ENCODE assay signal across 1 cellular context in the genomic region with DNA sequence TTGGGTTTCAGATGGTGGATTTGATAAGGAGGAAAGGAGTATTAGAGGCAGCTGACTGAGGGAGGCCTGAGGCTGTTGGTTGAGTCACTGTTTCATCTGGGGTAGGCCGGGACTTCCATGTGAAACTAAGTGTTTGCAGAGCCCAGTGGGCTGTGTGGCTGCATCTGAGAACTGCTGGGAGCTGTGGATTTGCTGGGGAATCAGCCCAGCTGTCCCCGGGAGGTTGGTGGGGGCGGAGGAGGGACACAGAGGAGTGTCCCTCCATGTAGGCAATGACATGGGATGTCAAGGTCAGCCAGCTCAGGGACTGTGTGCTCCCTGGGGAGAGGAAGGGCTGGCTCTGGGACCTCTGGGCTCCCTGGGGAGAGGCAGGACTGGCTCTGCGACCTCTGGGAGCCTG.
TF ChIP-seq lines count a peak whose summit lies in the region.

No MANE protein-coding gene starts in this region.

TF ChIP-seq in HepG2, 621 proteins besides CTCF, POLR2A, EP300 and RAD21 (continued from another document and continues in another):
- TF ChIP-seq USF2 (IDR thresholded peaks at IDR 0.05; ENCODE audit: low read depth, low read length) (no peak), USF2 (CRISPR knock-in tag; IDR thresholded peaks at IDR 0.05; ENCODE audit: borderline replicate concordance) (no peak), MNT (IDR thresholded peaks at IDR 0.05) (no peak), ATAD3A (CRISPR knock-in tag; IDR thresholded peaks at IDR 0.05) (no peak), SMC3 (IDR thresholded peaks at IDR 0.05; ENCODE audit: low read length) (no peak), NR2F1 (CRISPR knock-in tag; IDR thresholded peaks at IDR 0.05) (peak in 1 of 2 experiments; percentile 26; a peak in 1 of 4 replicates), MED1 (CRISPR knock-in tag; IDR thresholded peaks at IDR 0.05) (0 out of 2 replicates have a peak, but pooled peaks have one; percentile 28), SATB2 (CRISPR knock-in tag; IDR thresholded peaks at IDR 0.05) (no peak), SP5 (CRISPR knock-in tag; IDR thresholded peaks at IDR 0.05; ENCODE audit: borderline replicate concordance, low read depth) (no peak), CEBPG (CRISPR knock-in tag; IDR thresholded peaks at IDR 0.05) (no peak), NFRKB (IDR thresholded peaks at IDR 0.05) (no peak), HNF4A (CRISPR knock-in tag; IDR thresholded peaks at IDR 0.05) (peak; percentile 59), CENPT (CRISPR knock-in tag; IDR thresholded peaks at IDR 0.05; ENCODE audit: low read depth) (no peak), ZNF768 (CRISPR knock-in tag; IDR thresholded peaks at IDR 0.05) (peak; percentile 22; the same call in 1 of the 2 replicates), RBAK (CRISPR knock-in tag; IDR thresholded peaks at IDR 0.05) (no peak), ZIK1 (CRISPR knock-in tag; IDR thresholded peaks at IDR 0.05; ENCODE audit: borderline replicate concordance, low read depth) (no peak), ZSCAN30 (CRISPR knock-in tag; IDR thresholded peaks at IDR 0.05) (no peak), GPN1 (CRISPR knock-in tag; IDR thresholded peaks at IDR 0.05; ENCODE audit: borderline replicate concordance) (no peak), SALL1 (CRISPR knock-in tag; IDR thresholded peaks at IDR 0.05) (peak; percentile 35; the same call in 1 of the 2 replicates), TFAP4 (IDR thresholded peaks at IDR 0.05; ENCODE audit: borderline replicate concordance, low read depth) (0 out of 2 replicates have a peak, but pooled peaks have one; percentile 48), ERF (CRISPR knock-in tag; IDR thresholded peaks at IDR 0.05) (no peak), ZNF432 (CRISPR knock-in tag; IDR thresholded peaks at IDR 0.05; ENCODE audit: borderline replicate concordance) (no peak), ATM (IDR thresholded peaks at IDR 0.05; ENCODE audit: borderline replicate concordance) (no peak), MTA1 (CRISPR knock-in tag; IDR thresholded peaks at IDR 0.05; ENCODE audit: borderline replicate concordance) (0 out of 2 replicates have a peak, but pooled peaks have one; percentile 17), TBL1XR1 (IDR thresholded peaks at IDR 0.05; ENCODE audit: borderline replicate concordance, low read length, partially characterized antibody) (no peak), HNRNPH1 (optimal IDR thresholded peaks at IDR 0.05; ENCODE audit: low read depth, low read length) (no peak), ZNF652 (CRISPR knock-in tag; IDR thresholded peaks at IDR 0.05; ENCODE audit: borderline replicate concordance, low read depth) (no peak), RARA (CRISPR knock-in tag; IDR thresholded peaks at IDR 0.05) (peak; percentile 41; the same call in 1 of the 2 replicates), ZBTB49 (CRISPR knock-in tag; IDR thresholded peaks at IDR 0.05; ENCODE audit: borderline replicate concordance) (no peak), ZNF136 (CRISPR knock-in tag; IDR thresholded peaks at IDR 0.05; ENCODE audit: low read depth) (no peak), IRF1 (CRISPR knock-in tag; IDR thresholded peaks at IDR 0.05; ENCODE audit: low read depth) (no peak), ZNF282 (IDR thresholded peaks at IDR 0.05; ENCODE audit: partially characterized antibody) (no peak), ZNF629 (CRISPR knock-in tag; conservative IDR thresholded peaks at IDR 0.05) (no peak), PATZ1 (CRISPR knock-in tag; IDR thresholded peaks at IDR 0.05) (peak; percentile 67), MAF1 (CRISPR knock-in tag; IDR thresholded peaks at IDR 0.05; ENCODE audit: borderline replicate concordance) (no peak)
- TF ChIP-seq, protein P1, sequence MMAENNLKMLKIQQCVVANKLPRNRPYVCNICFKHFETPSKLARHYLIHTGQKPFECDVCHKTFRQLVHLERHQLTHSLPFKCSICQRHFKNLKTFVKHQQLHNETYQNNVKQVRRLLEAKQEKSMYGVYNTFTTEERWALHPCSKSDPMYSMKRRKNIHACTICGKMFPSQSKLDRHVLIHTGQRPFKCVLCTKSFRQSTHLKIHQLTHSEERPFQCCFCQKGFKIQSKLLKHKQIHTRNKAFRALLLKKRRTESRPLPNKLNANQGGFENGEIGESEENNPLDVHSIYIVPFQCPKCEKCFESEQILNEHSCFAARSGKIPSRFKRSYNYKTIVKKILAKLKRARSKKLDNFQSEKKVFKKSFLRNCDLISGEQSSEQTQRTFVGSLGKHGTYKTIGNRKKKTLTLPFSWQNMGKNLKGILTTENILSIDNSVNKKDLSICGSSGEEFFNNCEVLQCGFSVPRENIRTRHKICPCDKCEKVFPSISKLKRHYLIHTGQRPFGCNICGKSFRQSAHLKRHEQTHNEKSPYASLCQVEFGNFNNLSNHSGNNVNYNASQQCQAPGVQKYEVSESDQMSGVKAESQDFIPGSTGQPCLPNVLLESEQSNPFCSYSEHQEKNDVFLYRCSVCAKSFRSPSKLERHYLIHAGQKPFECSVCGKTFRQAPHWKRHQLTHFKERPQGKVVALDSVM (CRISPR knock-in tag; IDR thresholded peaks at IDR 0.05): peak; percentile 81
- TF ChIP-seq, protein P2, sequence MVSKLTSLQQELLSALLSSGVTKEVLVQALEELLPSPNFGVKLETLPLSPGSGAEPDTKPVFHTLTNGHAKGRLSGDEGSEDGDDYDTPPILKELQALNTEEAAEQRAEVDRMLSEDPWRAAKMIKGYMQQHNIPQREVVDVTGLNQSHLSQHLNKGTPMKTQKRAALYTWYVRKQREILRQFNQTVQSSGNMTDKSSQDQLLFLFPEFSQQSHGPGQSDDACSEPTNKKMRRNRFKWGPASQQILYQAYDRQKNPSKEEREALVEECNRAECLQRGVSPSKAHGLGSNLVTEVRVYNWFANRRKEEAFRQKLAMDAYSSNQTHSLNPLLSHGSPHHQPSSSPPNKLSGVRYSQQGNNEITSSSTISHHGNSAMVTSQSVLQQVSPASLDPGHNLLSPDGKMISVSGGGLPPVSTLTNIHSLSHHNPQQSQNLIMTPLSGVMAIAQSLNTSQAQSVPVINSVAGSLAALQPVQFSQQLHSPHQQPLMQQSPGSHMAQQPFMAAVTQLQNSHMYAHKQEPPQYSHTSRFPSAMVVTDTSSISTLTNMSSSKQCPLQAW (CRISPR knock-in tag; IDR thresholded peaks at IDR 0.05): no peak
- TF ChIP-seq, protein P3, sequence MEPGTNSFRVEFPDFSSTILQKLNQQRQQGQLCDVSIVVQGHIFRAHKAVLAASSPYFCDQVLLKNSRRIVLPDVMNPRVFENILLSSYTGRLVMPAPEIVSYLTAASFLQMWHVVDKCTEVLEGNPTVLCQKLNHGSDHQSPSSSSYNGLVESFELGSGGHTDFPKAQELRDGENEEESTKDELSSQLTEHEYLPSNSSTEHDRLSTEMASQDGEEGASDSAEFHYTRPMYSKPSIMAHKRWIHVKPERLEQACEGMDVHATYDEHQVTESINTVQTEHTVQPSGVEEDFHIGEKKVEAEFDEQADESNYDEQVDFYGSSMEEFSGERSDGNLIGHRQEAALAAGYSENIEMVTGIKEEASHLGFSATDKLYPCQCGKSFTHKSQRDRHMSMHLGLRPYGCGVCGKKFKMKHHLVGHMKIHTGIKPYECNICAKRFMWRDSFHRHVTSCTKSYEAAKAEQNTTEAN (CRISPR knock-in tag; conservative IDR thresholded peaks at IDR 0.05): no peak
- TF ChIP-seq, protein P4, sequence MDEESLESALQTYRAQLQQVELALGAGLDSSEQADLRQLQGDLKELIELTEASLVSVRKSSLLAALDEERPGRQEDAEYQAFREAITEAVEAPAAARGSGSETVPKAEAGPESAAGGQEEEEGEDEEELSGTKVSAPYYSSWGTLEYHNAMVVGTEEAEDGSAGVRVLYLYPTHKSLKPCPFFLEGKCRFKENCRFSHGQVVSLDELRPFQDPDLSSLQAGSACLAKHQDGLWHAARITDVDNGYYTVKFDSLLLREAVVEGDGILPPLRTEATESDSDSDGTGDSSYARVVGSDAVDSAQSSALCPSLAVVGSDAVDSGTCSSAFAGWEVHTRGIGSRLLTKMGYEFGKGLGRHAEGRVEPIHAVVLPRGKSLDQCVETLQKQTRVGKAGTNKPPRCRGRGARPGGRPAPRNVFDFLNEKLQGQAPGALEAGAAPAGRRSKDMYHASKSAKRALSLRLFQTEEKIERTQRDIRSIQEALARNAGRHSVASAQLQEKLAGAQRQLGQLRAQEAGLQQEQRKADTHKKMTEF (CRISPR knock-in tag; IDR thresholded peaks at IDR 0.05): no peak
- TF ChIP-seq, protein P5, sequence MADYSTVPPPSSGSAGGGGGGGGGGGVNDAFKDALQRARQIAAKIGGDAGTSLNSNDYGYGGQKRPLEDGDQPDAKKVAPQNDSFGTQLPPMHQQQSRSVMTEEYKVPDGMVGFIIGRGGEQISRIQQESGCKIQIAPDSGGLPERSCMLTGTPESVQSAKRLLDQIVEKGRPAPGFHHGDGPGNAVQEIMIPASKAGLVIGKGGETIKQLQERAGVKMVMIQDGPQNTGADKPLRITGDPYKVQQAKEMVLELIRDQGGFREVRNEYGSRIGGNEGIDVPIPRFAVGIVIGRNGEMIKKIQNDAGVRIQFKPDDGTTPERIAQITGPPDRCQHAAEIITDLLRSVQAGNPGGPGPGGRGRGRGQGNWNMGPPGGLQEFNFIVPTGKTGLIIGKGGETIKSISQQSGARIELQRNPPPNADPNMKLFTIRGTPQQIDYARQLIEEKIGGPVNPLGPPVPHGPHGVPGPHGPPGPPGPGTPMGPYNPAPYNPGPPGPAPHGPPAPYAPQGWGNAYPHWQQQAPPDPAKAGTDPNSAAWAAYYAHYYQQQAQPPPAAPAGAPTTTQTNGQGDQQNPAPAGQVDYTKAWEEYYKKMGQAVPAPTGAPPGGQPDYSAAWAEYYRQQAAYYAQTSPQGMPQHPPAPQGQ (CRISPR knock-in tag; IDR thresholded peaks at IDR 0.05; ENCODE audit: borderline replicate concordance): no peak
